In genomic region chr5:1054018-1054798, GRCh38 we compare ENCODE assay signal across 17 cellular contexts. TPM values are rescaled to one million over a fixed set of nuclear protein-coding genes. Genes with fewer than 3 reads are reported as not detected.
A peak's percentile ranks its signal among the peaks of the same experiment; 100 is the strongest.
DNase-seq lines count a peak whose midpoint lies in the region; ATAC-seq and TF ChIP-seq lines count a peak whose summit lies in the region.
"Had no signal": no experiment of that assay in that cellular context is flagged by ENCODE, and none has a peak within 500 bp of the region (broad histone marks: within the 10 kb centered on the region; RNA-seq: fewer than 3 reads in every experiment).

No MANE protein-coding gene starts in this region.

- no peaks in the 10 kb centered on the region for H3K9me3 ChIP-seq in HCT116 (ENCODE audit: control insufficient read depth in 1 of 2, insufficient read depth in 1 of 2, low read depth in 1 of 2, low read length in 2 of 2)
- no peaks in the 10 kb centered on the region for H3K9me3 ChIP-seq in osteoblast (ENCODE audit: low read depth, low read length)

- ATAC-seq in activated CD8-positive, alpha-beta T cell treated with anti-CD3 and anti-CD28 coated beads, Interleukin-2, amount 10 ng/mL, durations not matched to agents 7 days and 5 days: no peak
- no peak for ATAC-seq in activated CD8-positive, alpha-beta T cell treated with anti-CD3 and anti-CD28 coated beads for 36 hours
- no peak for ATAC-seq in HCT116
- ATAC-seq in left ventricle myocardium superior: no peak
- no peak for ATAC-seq in GM21529 (IDR thresholded peaks at IDR 0.05; ENCODE audit: unreplicated experiment)
- no peak for ATAC-seq in HG03565 (IDR thresholded peaks at IDR 0.05; ENCODE audit: unreplicated experiment)
- no peak for ATAC-seq in GM21367 (IDR thresholded peaks at IDR 0.05; ENCODE audit: unreplicated experiment)
- ATAC-seq: Panc1 had no signal

- no TSS peak for BruUV-seq in HCT116 (replicated peaks; lab: Mats Ljungman, UMichigan)

- no peaks in the 10 kb centered on the region for H3K4me1 Mint-ChIP-seq in activated CD8-positive, alpha-beta T cell treated with anti-CD3 and anti-CD28 coated beads, Interleukin-2, amount 10 ng/mL, durations not matched to agents 7 days and 5 days (ENCODE audit: low read depth)
- no peaks in the 10 kb centered on the region for H3K4me1 Mint-ChIP-seq in activated CD8-positive, alpha-beta T cell treated with anti-CD3 and anti-CD28 coated beads for 36 hours (ENCODE audit: low read depth)

- RAD21 ChIA-PET in HCT116 (lab: Charles Lee; ENCODE audit: low non-redundant PET in 1 of 2, low total read pairs in 2 of 2, uncharacterized antibody in 2 of 2, unreplicated experiment in 2 of 2): no interaction called here

- no peak for TF ChIP-seq RAD21 in HCT116 (IDR thresholded peaks at IDR 0.05; ENCODE audit: low read depth)

- CTCF ChIA-PET in activated CD8-positive, alpha-beta T cell treated with anti-CD3 and anti-CD28 coated beads, Interleukin-2, amount 10 ng/mL, durations not matched to agents 7 days and 5 days (lab: Charles Lee): no interaction called here
- CTCF ChIA-PET in activated CD8-positive, alpha-beta T cell treated with anti-CD3 and anti-CD28 coated beads for 36 hours (lab: Charles Lee): interaction anchor here (0.7 to 1.9 kb wide), 2 partner anchors 85 to 130 kb away, joined by 3 to 4 read pairs; no protein-coding TSS in a partner anchor
- CTCF ChIA-PET in HCT116 (lab: Charles Lee): no interaction called here

- POLR2A ChIA-PET in activated CD8-positive, alpha-beta T cell treated with anti-CD3 and anti-CD28 coated beads, Interleukin-2, amount 10 ng/mL, durations not matched to agents 7 days and 5 days (lab: Charles Lee): interaction anchor here (0.5 kb wide), 1 partner anchor 175 kb away, joined by 3 read pairs; no protein-coding TSS in a partner anchor
- POLR2A ChIA-PET in activated CD8-positive, alpha-beta T cell treated with anti-CD3 and anti-CD28 coated beads for 36 hours (lab: Charles Lee): no interaction called here
- POLR2A ChIA-PET in HCT116 (lab: Charles Lee): no interaction called here

- no peaks in the 10 kb centered on the region for H4K20me1 ChIP-seq in HCT116 (ENCODE audit: insufficient read depth)
- no peaks in the 10 kb centered on the region for H4K20me1 ChIP-seq in osteoblast (ENCODE audit: insufficient read depth, low read length)

- no peak for TF ChIP-seq POLR2A in HCT116 (IDR thresholded peaks at IDR 0.05; ENCODE audit: borderline replicate concordance, extremely low read depth, insufficient read depth, insufficient read length)

- H3K9me2 ChIP-seq in HCT116 (ENCODE audit: insufficient read depth): no peaks in the 10 kb centered on the region

- H3K4me1 ChIP-seq in HCT116 (ENCODE audit: control insufficient read depth in 1 of 2, insufficient read depth in 2 of 2, low read length in 2 of 2) (no peaks in the 10 kb centered on the region), osteoblast (ENCODE audit: insufficient read depth, low read length) (no peaks in the 10 kb centered on the region)

- H3K79me2 ChIP-seq in HCT116 (ENCODE audit: insufficient read depth, low read length) (no peaks in the 10 kb centered on the region), osteoblast (ENCODE audit: insufficient read depth, low read length) (no peaks in the 10 kb centered on the region)

- H3K4me3 ChIP-seq in HCT116 (replicated peaks in 1 of 2; ENCODE audit: low read depth in 1 of 2, low read length in 2 of 2): no peak overlapping the region
- H3K4me3 ChIP-seq in osteoblast (ENCODE audit: insufficient read depth, low read length): no peak overlapping the region

- H3K36me3 ChIP-seq in HCT116 (ENCODE audit: control insufficient read depth in 1 of 2, insufficient read depth in 2 of 2, low read length in 2 of 2): peaks cover 0 to 3% of the 10 kb centered on the region in 2 experiments; a peak in 2 of 4 replicates
- H3K36me3 ChIP-seq in osteoblast (ENCODE audit: insufficient read depth, low read length): no peaks in the 10 kb centered on the region

- DNase-seq in activated CD8-positive, alpha-beta T cell treated with anti-CD3 and anti-CD28 coated beads, Interleukin-2, amount 10 ng/mL, durations not matched to agents 7 days and 5 days: no peak
- no peak for DNase-seq in activated CD8-positive, alpha-beta T cell treated with anti-CD3 and anti-CD28 coated beads for 36 hours
- DNase-seq in HCT116 (ENCODE audit: low read depth, low spot score): no peak
- peak; percentile 34 for DNase-seq in left ventricle myocardium superior
- peak; percentile 72 for DNase-seq in osteoblast (ENCODE audit: insufficient read length, low spot score, missing footprints)
- DNase-seq: DND-41, NCI-H1105 treated with DMSO at 0.1 percent for 48 hours, NCI-H1694 treated with DMSO at 0.1 percent for 48 hours, NCI-H226, NCI-H524 treated with DMSO at 0.1 percent for 48 hours, SHP77 had no signal

- no peak overlapping the region for H3K9ac ChIP-seq in HCT116 (ENCODE audit: low read length)

- H3K27me3 Mint-ChIP-seq in activated CD8-positive, alpha-beta T cell treated with anti-CD3 and anti-CD28 coated beads, Interleukin-2, amount 10 ng/mL, durations not matched to agents 7 days and 5 days (ENCODE audit: low read depth): no peaks in the 10 kb centered on the region
- H3K27me3 Mint-ChIP-seq in activated CD8-positive, alpha-beta T cell treated with anti-CD3 and anti-CD28 coated beads for 36 hours: no peaks in the 10 kb centered on the region

- no peak for TF ChIP-seq CTCF in activated CD8-positive, alpha-beta T cell treated with anti-CD3 and anti-CD28 coated beads for 36 hours (IDR thresholded peaks at IDR 0.05)
- TF ChIP-seq CTCF in HCT116 (IDR thresholded peaks at IDR 0.05 in 2 of 3, conservative IDR thresholded peaks at IDR 0.05 in 1 of 3; ENCODE audit: borderline replicate concordance in 1 of 3, insufficient read depth in 1 of 3, low read depth in 2 of 3, low read length in 2 of 3): no peak
- TF ChIP-seq CTCF in osteoblast (IDR thresholded peaks at IDR 0.05; ENCODE audit: extremely low read depth, low read depth, low read length): no peak

- no peak overlapping the region for H3K4me3 Mint-ChIP-seq in activated CD8-positive, alpha-beta T cell treated with anti-CD3 and anti-CD28 coated beads, Interleukin-2, amount 10 ng/mL, durations not matched to agents 7 days and 5 days
- no peak overlapping the region for H3K4me3 Mint-ChIP-seq in activated CD8-positive, alpha-beta T cell treated with anti-CD3 and anti-CD28 coated beads for 36 hours

- H3K27ac Mint-ChIP-seq in activated CD8-positive, alpha-beta T cell treated with anti-CD3 and anti-CD28 coated beads, Interleukin-2, amount 10 ng/mL, durations not matched to agents 7 days and 5 days: peak overlapping the region; percentile 46
- H3K27ac Mint-ChIP-seq in activated CD8-positive, alpha-beta T cell treated with anti-CD3 and anti-CD28 coated beads for 36 hours: no peak overlapping the region

- H3K27me3 ChIP-seq in HCT116 (ENCODE audit: insufficient read depth, low read length) (no peaks in the 10 kb centered on the region), osteoblast (ENCODE audit: insufficient read depth, low read length) (no peaks in the 10 kb centered on the region)

- H3K4me2 ChIP-seq in HCT116 (ENCODE audit: low read length): no peak overlapping the region
- H3K4me2 ChIP-seq in osteoblast (ENCODE audit: insufficient read depth, low read length): no peak overlapping the region

- H3K9me3 Mint-ChIP-seq in activated CD8-positive, alpha-beta T cell treated with anti-CD3 and anti-CD28 coated beads, Interleukin-2, amount 10 ng/mL, durations not matched to agents 7 days and 5 days (ENCODE audit: insufficient read depth): no peaks in the 10 kb centered on the region
- no peaks in the 10 kb centered on the region for H3K9me3 Mint-ChIP-seq in activated CD8-positive, alpha-beta T cell treated with anti-CD3 and anti-CD28 coated beads for 36 hours

- H3K36me3 Mint-ChIP-seq in activated CD8-positive, alpha-beta T cell treated with anti-CD3 and anti-CD28 coated beads, Interleukin-2, amount 10 ng/mL, durations not matched to agents 7 days and 5 days (ENCODE audit: low read depth): peaks cover 29% of the 10 kb centered on the region
- peaks cover 3% of the 10 kb centered on the region for H3K36me3 Mint-ChIP-seq in activated CD8-positive, alpha-beta T cell treated with anti-CD3 and anti-CD28 coated beads for 36 hours (ENCODE audit: low read depth)

- H3K27ac ChIP-seq in HCT116 (ENCODE audit: low read depth, low read length) (no peak overlapping the region), osteoblast (ENCODE audit: low read depth, low read length) (no peak overlapping the region)

- intact Hi-C loops in activated CD8-positive, alpha-beta T cell treated with anti-CD3 and anti-CD28 coated beads for 36 hours (cut with micrococcal nuclease): no loop called here
- intact Hi-C loops in HCT116 (cut with micrococcal nuclease): no loop called here
- intact Hi-C loops in left ventricle myocardium superior (cut with micrococcal nuclease): no loop called here

- H2AFZ ChIP-seq in HCT116 (ENCODE audit: low read depth, low read length, poor library complexity, severe bottlenecking) (no peak overlapping the region), osteoblast (ENCODE audit: low read length) (no peak overlapping the region)

TF ChIP-seq in HCT116, 20 proteins besides CTCF, POLR2A, EP300 and RAD21:
- 0 out of 2 replicates have a peak, but pooled peaks have one; percentile 14 for TF ChIP-seq ZFX (IDR thresholded peaks at IDR 0.05)
- no peak for TF ChIP-seq ZNF274 (IDR thresholded peaks at IDR 0.05; ENCODE audit: low read depth, low read length)

RNA-seq across cellular contexts. Expression of gene NKD2, which starts 45.6 kb away (rescaled TPM):
- total RNA-seq in activated CD8-positive, alpha-beta T cell treated with anti-CD3 and anti-CD28 coated beads, Interleukin-2, amount 10 ng/mL, durations not matched to agents 7 days and 5 days: 1 to 10 TPM; 1.3 to 3.2 TPM
- total RNA-seq in activated CD8-positive, alpha-beta T cell treated with anti-CD3 and anti-CD28 coated beads for 36 hours: 1 to 10 TPM; 1.5 to 2.3 TPM
- total RNA-seq in HCT116 (2021; ENCODE audit: unreplicated experiment) (20.4 TPM), left ventricle myocardium superior (3.4 TPM), osteoblast (under 0.01 TPM in 1 of 2 replicates, not detected in the other)
- polyA plus RNA-seq in HCT116 (2012): 15.7 and 19.0 TPM in 2 replicates
- total RNA-seq: HT1080 had no signal
- polyA plus RNA-seq: BJ had no signal

RNA-seq across cellular contexts. Expression of gene SLC12A7, which starts 57.7 kb away (rescaled TPM):
- 100 to 1,000 TPM; 101 to 111 TPM for total RNA-seq in activated CD8-positive, alpha-beta T cell treated with anti-CD3 and anti-CD28 coated beads, Interleukin-2, amount 10 ng/mL, durations not matched to agents 7 days and 5 days
- total RNA-seq in activated CD8-positive, alpha-beta T cell treated with anti-CD3 and anti-CD28 coated beads for 36 hours: 10 to 100 TPM; 21.6 to 24.8 TPM
- 29.6 TPM for total RNA-seq in HCT116 (2021; ENCODE audit: unreplicated experiment)
- polyA plus RNA-seq in HCT116 (2012): 23.5 and 27.2 TPM in 2 replicates
- 230 TPM for total RNA-seq in left ventricle myocardium superior
- total RNA-seq in osteoblast: 6.9 and 8.0 TPM in 2 replicates

Comparison
In these comparisons a context has a peak if more than half of its experiments do, and no peak if none do; other contexts are left out.
1. DNase-seq: peak in left ventricle myocardium superior (single experiment) and osteoblast (single experiment); none in activated CD8-positive, alpha-beta T cell treated with anti-CD3 and anti-CD28 coated beads, Interleukin-2, amount 10 ng/mL, durations not matched to agents 7 days and 5 days (single experiment), activated CD8-positive, alpha-beta T cell treated with anti-CD3 and anti-CD28 coated beads for 36 hours (single experiment) and HCT116 (single experiment).